In genomic region chr7:71345485-71345884, GRCh38 we compare ENCODE assay signal across 14 cellular contexts.
DNase-seq lines count a peak whose midpoint lies in the region; ATAC-seq lines count a peak whose summit lies in the region.
"Had no signal": no experiment of that assay in that cellular context is flagged by ENCODE, and none has a peak within 500 bp of the region (broad histone marks: within the 10 kb centered on the region; RNA-seq: fewer than 3 reads in every experiment).

No MANE protein-coding gene starts in this region.

- H3K27me3 ChIP-seq in neuronal stem cell (ENCODE audit: control insufficient read depth in 3 of 3, insufficient read depth in 3 of 3, low read depth in 1 of 3, low read length in 3 of 3) (no peaks in the 10 kb centered on the region), right cardiac atrium (ENCODE audit: control insufficient read depth, insufficient read depth) (no peaks in the 10 kb centered on the region)

- intact Hi-C loops in right cardiac atrium (cut with DNase I), result no loop called here

- peaks cover 2 to 8% of the 10 kb centered on the region in 2 donors for H3K9me3 ChIP-seq in neuronal stem cell (replicated peaks in 1 of 2; ENCODE audit: control insufficient read depth in 2 of 2, insufficient read depth in 1 of 2, low read depth in 1 of 2, low read length in 2 of 2)
- H3K9me3 ChIP-seq in right cardiac atrium (ENCODE audit: control insufficient read depth, low read length), result no peaks in the 10 kb centered on the region
- H3K9me3 ChIP-seq: HAP-1 had no signal

- no peak overlapping the region for H3K27ac ChIP-seq in neuronal stem cell (replicated peaks; ENCODE audit: low read length)
- H3K27ac ChIP-seq in right cardiac atrium (ENCODE audit: low read length), result no peak overlapping the region

- no peak overlapping the region for H3K4me2 ChIP-seq in neuronal stem cell (ENCODE audit: insufficient read depth, low read length, poor library complexity, severe bottlenecking)

- no peaks in the 10 kb centered on the region for H3K4me1 Mint-ChIP-seq in activated naive CD8-positive, alpha-beta T cell treated with anti-CD3 and anti-CD28 coated beads, Interleukin-2, amount 50 U/mL, for 24 hours
- H3K4me1 Mint-ChIP-seq: CD4-positive, alpha-beta memory T cell had no signal

- no peak overlapping the region for H3K27ac Mint-ChIP-seq in activated naive CD8-positive, alpha-beta T cell treated with anti-CD3 and anti-CD28 coated beads, Interleukin-2, amount 50 U/mL, for 24 hours
- H3K27ac Mint-ChIP-seq: HFFc6 had no signal

- H3K27me3 Mint-ChIP-seq in activated naive CD8-positive, alpha-beta T cell treated with anti-CD3 and anti-CD28 coated beads, Interleukin-2, amount 50 U/mL, for 24 hours, result no peaks in the 10 kb centered on the region
- H3K27me3 Mint-ChIP-seq: CD4-positive, alpha-beta memory T cell had no signal

- H2BK12ac ChIP-seq in neuronal stem cell (ENCODE audit: low read length), result peak overlapping the region; percentile 75

- H3K9me3 Mint-ChIP-seq in activated naive CD8-positive, alpha-beta T cell treated with anti-CD3 and anti-CD28 coated beads, Interleukin-2, amount 50 U/mL, for 24 hours, result peaks cover 42% of the 10 kb centered on the region

- no peak overlapping the region for H2BK120ac ChIP-seq in neuronal stem cell (ENCODE audit: low read depth, low read length)

- no peak overlapping the region for H3K4ac ChIP-seq in neuronal stem cell (ENCODE audit: low read length)

- no peak overlapping the region for H3K18ac ChIP-seq in neuronal stem cell (ENCODE audit: low read length)

- H4K8ac ChIP-seq in neuronal stem cell (ENCODE audit: low read depth, low read length), result no peak overlapping the region

- H3K4me3 ChIP-seq in neuronal stem cell (ENCODE audit: low read length in 2 of 2), result no peak overlapping the region
- no peak overlapping the region for H3K4me3 ChIP-seq in right cardiac atrium (ENCODE audit: low read length)
- H3K4me3 ChIP-seq: HAP-1 had no signal

- WGBS in neuronal stem cell (ENCODE audit: extremely low coverage in 2 of 2, insufficient read length in 2 of 2, insufficient replicate concordance in 1 of 2), 2 donors, result no CpG with 5 or more reads among the region's 5 CpGs
- 77% methylated on average over 5 of the region's 5 CpGs for WGBS in right cardiac atrium

- H2BK15ac ChIP-seq in neuronal stem cell (ENCODE audit: low read length), result no peak overlapping the region

- peaks cover 0 to 3% of the 10 kb centered on the region in 2 donors for H3K4me1 ChIP-seq in neuronal stem cell (ENCODE audit: control insufficient read depth in 2 of 2, insufficient read depth in 1 of 2, low read depth in 1 of 2, low read length in 2 of 2)
- H3K4me1 ChIP-seq in right cardiac atrium (ENCODE audit: control insufficient read depth, insufficient read depth, low read length), result no peaks in the 10 kb centered on the region
- H3K4me1 ChIP-seq: HAP-1 had no signal

- no peak overlapping the region for H4K91ac ChIP-seq in neuronal stem cell (ENCODE audit: low read depth, low read length, poor library complexity)

- no peak for ATAC-seq in activated naive CD8-positive, alpha-beta T cell treated with anti-CD3 and anti-CD28 coated beads, Interleukin-2, amount 50 U/mL, for 24 hours
- no peak for ATAC-seq in right cardiac atrium

- H2BK5ac ChIP-seq in neuronal stem cell (ENCODE audit: low read length), result no peak overlapping the region

- H3K4me3 Mint-ChIP-seq in activated naive CD8-positive, alpha-beta T cell treated with anti-CD3 and anti-CD28 coated beads, Interleukin-2, amount 50 U/mL, for 24 hours, result no peak overlapping the region
- H3K4me3 Mint-ChIP-seq: CD4-positive, alpha-beta memory T cell; HFFc6 had no signal

- H3K9ac ChIP-seq in neuronal stem cell (ENCODE audit: low read depth, low read length, poor library complexity), result no peak overlapping the region

- H2AK5ac ChIP-seq in neuronal stem cell (ENCODE audit: low read depth, low read length), result no peak overlapping the region

- H3K36me3 Mint-ChIP-seq in activated naive CD8-positive, alpha-beta T cell treated with anti-CD3 and anti-CD28 coated beads, Interleukin-2, amount 50 U/mL, for 24 hours (ENCODE audit: low read depth), result no peaks in the 10 kb centered on the region
- H3K36me3 Mint-ChIP-seq: CD4-positive, alpha-beta memory T cell had no signal

- peak; percentile 10 for DNase-seq in astrocyte of the hippocampus (ENCODE audit: low read depth, low spot score)
- DNase-seq in myocyte (ENCODE audit: low read depth), result peak; percentile 18
- DNase-seq in neuronal stem cell (ENCODE audit: low spot score), result no peak
- no peak for DNase-seq in NCI-H146 (lab: John Stamatoyannopoulos, UW)
- no peak for DNase-seq in activated naive CD8-positive, alpha-beta T cell treated with anti-CD3 and anti-CD28 coated beads, Interleukin-2, amount 50 U/mL, for 24 hours
- DNase-seq in right cardiac atrium, result no peak
- DNase-seq: C1 segment of cervical spinal cord; CD4-positive, alpha-beta memory T cell; COR-L47; DMS153; DND-41; GOT3; HFFc6 had no signal

- peaks cover 1% of the 10 kb centered on the region for H3K79me1 ChIP-seq in neuronal stem cell (ENCODE audit: low read depth, low read length)

- H2AFZ ChIP-seq in neuronal stem cell (ENCODE audit: low read length), result no peak overlapping the region

- H3K14ac ChIP-seq in neuronal stem cell (ENCODE audit: low read length), result no peak overlapping the region

- H3K23ac ChIP-seq in neuronal stem cell (ENCODE audit: low read depth, low read length, poor library complexity), result no peak overlapping the region

- H3K36me3 ChIP-seq in neuronal stem cell (replicated peaks in 1 of 2; ENCODE audit: control insufficient read depth in 2 of 2, insufficient read depth in 2 of 2, low read length in 2 of 2), result no peaks in the 10 kb centered on the region
- H3K36me3 ChIP-seq: HAP-1 had no signal

Comparison
In these comparisons a context has a peak if more than half of its experiments do, and no peak if none do; other contexts are left out.
1. DNase-seq: peak in astrocyte of the hippocampus (single experiment) and myocyte (single experiment); none in neuronal stem cell (single experiment), NCI-H146 (single experiment), activated naive CD8-positive, alpha-beta T cell treated with anti-CD3 and anti-CD28 coated beads, Interleukin-2, amount 50 U/mL, for 24 hours (single experiment) and right cardiac atrium (0 of 3).